In genomic region chr5:158458086-158458485, GRCh38 we compare ENCODE assay signal across 22 cellular contexts.
"Had no signal": no experiment of that assay in that cellular context is flagged by ENCODE, and none has a peak within 500 bp of the region (broad histone marks: within the 10 kb centered on the region; RNA-seq: fewer than 3 reads in every experiment).

No MANE protein-coding gene starts in this region.

- H3K27ac ChIP-seq: KMS-11, SJSA1 had no signal

- H3K4me3 Mint-ChIP-seq: IgD-negative memory B cell had no signal

- H3K4me3 ChIP-seq: K562, MG63, SJSA1 had no signal

- H3K4me2 ChIP-seq: KMS-11 had no signal

- H3K9me3 ChIP-seq: MG63, SJSA1 had no signal

- H3K36me3 ChIP-seq: MG63, SJSA1 had no signal

- H3K9ac ChIP-seq: KMS-11 had no signal

- H3K27me3 Mint-ChIP-seq: IgD-negative memory B cell had no signal

- H3K27me3 ChIP-seq: MG63, SJSA1 had no signal

- H3K9me3 Mint-ChIP-seq: IgD-negative memory B cell had no signal

- DNase-seq: MG63, NCI-H1092, NCI-H1105 treated with DMSO at 0.1 percent for 48 hours, NCI-H1417 treated with DMSO at 0.1 percent for 48 hours, NCI-H146, NCI-H1694 treated with DMSO at 0.1 percent for 48 hours, NCI-H1930, NCI-H2081 treated with DMSO at 0.1 percent for 48 hours, NCI-H2171, NCI-H226, NCI-H446, NCI-H510A, NCI-H524 treated with DMSO at 0.1 percent for 48 hours, NCI-H69, NCI-H774, Right ventricle myocardium superior, RPMI8226, SIG-M5 had no signal
